Comparison of ENCODE assay signal across 1 cellular context in genomic region chr10:77165445-77166316, GRCh38.
TF ChIP-seq lines count a peak whose summit lies in the region.

No MANE protein-coding gene starts in this region.

TF ChIP-seq in H1, 55 proteins besides CTCF, POLR2A, EP300 and RAD21 (continued from another document):
- TF ChIP-seq CHD7 (IDR thresholded peaks at IDR 0.05; ENCODE audit: insufficient replicate concordance, low read length) (peak; percentile 52), MAFK (IDR thresholded peaks at IDR 0.05; ENCODE audit: low read depth, low read length) (no peak), GABPA (IDR thresholded peaks at IDR 0.05; ENCODE audit: borderline replicate concordance, insufficient read depth, low read length) (no peak), E2F6 (IDR thresholded peaks at IDR 0.05) (no peak), TAF1 (IDR thresholded peaks at IDR 0.05; ENCODE audit: low read depth, low read length) (no peak), KDM1A (IDR thresholded peaks at IDR 0.05; ENCODE audit: borderline replicate concordance, low read length) (no peak), BCL11A (IDR thresholded peaks at IDR 0.05; ENCODE audit: low read depth in 2 of 2, low read length in 2 of 2) (no peak), TEAD4 (IDR thresholded peaks at IDR 0.05; ENCODE audit: low read depth, low read length) (0 out of 2 replicates have a peak, but pooled peaks have one; percentile 56), POU5F1 (IDR thresholded peaks at IDR 0.05; ENCODE audit: low read depth, low read length) (0 out of 2 replicates have a peak, but pooled peaks have one; percentile 24), CHD1 (IDR thresholded peaks at IDR 0.05; ENCODE audit: low read depth, low read length) (no peak), RNF2 (IDR thresholded peaks at IDR 0.05; ENCODE audit: borderline replicate concordance, low read depth, low read length, missing control alignments, poor library complexity, severe bottlenecking) (no peak), EZH2 (IDR thresholded peaks at IDR 0.05; ENCODE audit: low read depth, low read length, severe bottlenecking) (no peak), EGR1 (IDR thresholded peaks at IDR 0.05; ENCODE audit: borderline replicate concordance, low read depth, low read length) (no peak), FOSL1 (IDR thresholded peaks at IDR 0.05; ENCODE audit: insufficient read depth, low read depth, low read length) (no peak), JUN (IDR thresholded peaks at IDR 0.05; ENCODE audit: low read depth, low read length) (no peak), SUZ12 (IDR thresholded peaks at IDR 0.05; ENCODE audit: low read length) (no peak), TBP (IDR thresholded peaks at IDR 0.05; ENCODE audit: low read depth, low read length) (no peak), TAF7 (optimal IDR thresholded peaks at IDR 0.05; ENCODE audit: borderline replicate concordance, low read depth, low read length) (no peak), JUND (IDR thresholded peaks at IDR 0.05; ENCODE audit: low read length) (no peak), ATF2 (IDR thresholded peaks at IDR 0.05; ENCODE audit: low read length) (no peak), CTBP2 (IDR thresholded peaks at IDR 0.05; ENCODE audit: borderline replicate concordance, insufficient read depth, insufficient read length, low read length) (no peak), HDAC2 (IDR thresholded peaks at IDR 0.05; ENCODE audit: borderline replicate concordance in 1 of 2, low read depth in 2 of 2, low read length in 2 of 2) (no peak)
